17 cellular contexts compared by ENCODE assay signal in the genomic region with DNA sequence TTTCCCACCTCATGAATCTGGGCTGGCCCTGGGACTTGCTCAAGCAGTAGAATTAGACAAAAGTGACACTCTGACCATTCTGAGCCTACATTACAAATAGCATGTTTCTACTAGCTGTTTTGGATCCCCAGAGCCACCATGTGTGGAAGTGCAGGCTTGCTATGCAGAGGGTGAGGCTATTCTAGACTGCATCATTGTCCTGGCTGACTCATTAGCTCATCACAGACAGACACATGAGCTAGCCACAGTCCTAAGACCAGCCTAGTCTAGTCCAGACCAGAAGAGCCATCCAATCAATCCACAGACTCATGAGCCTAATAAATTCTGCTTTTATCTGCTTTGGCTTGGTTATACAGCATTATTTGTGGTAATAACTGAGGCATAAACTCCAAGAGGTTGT.
DNase-seq lines count a peak whose midpoint lies in the region; ATAC-seq and TF ChIP-seq lines count a peak whose summit lies in the region.
"Had no signal": no experiment of that assay in that cellular context is flagged by ENCODE, and none has a peak within 500 bp of the region (broad histone marks: within the 10 kb centered on the region; RNA-seq: fewer than 3 reads in every experiment).

No MANE protein-coding gene starts in this region.

- dilution Hi-C loops in mammary epithelial cell (cut with HindIII; ENCODE audit: low sequenced_read_pairs): no loop called here

- H3K4me2 ChIP-seq in mammary epithelial cell (ENCODE audit: insufficient read depth, low read depth, low read length): no peak overlapping the region

- H2AFZ ChIP-seq in mammary epithelial cell (ENCODE audit: low read depth, low read length): no peak overlapping the region

- in situ Hi-C loops in mammary epithelial cell (cut with MboI; ENCODE audit: low sequenced_read_pairs in 2 of 2): no loop called here

- no peaks in the 10 kb centered on the region for H3K9me3 ChIP-seq in mammary epithelial cell (replicated peaks; ENCODE audit: insufficient read depth, low read length)
- H3K9me3 ChIP-seq: vagina had no signal

- H4K20me1 ChIP-seq in mammary epithelial cell (ENCODE audit: insufficient read depth, low read length): no peaks in the 10 kb centered on the region

- CTCF ChIA-PET in mammary epithelial cell (lab: Charles Lee; ENCODE audit: low non-redundant PET): no interaction called here

- H3K4me3 ChIP-seq in mammary epithelial cell (replicated peaks in 1 of 3; ENCODE audit: insufficient read depth in 1 of 3, low read depth in 2 of 3, low read length in 3 of 3): no peak overlapping the region
- H3K4me3 ChIP-seq: vagina had no signal

- H3K36me3 ChIP-seq in mammary epithelial cell (ENCODE audit: insufficient read depth, low read length): no peaks in the 10 kb centered on the region
- H3K36me3 ChIP-seq: vagina had no signal

- BruUV-seq in mammary epithelial cell (replicated peaks; lab: Mats Ljungman, UMichigan): no TSS peak

- ATAC-seq in HG03045 (IDR thresholded peaks at IDR 0.05; ENCODE audit: unreplicated experiment): no peak
- ATAC-seq in omental fat pad (ENCODE audit: low FRiP score): no peak
- no peak for ATAC-seq in HG02884 (IDR thresholded peaks at IDR 0.05; ENCODE audit: unreplicated experiment)
- ATAC-seq: activated naive CD8-positive, alpha-beta T cell treated with anti-CD3 and anti-CD28 coated beads, Interleukin-2, amount 50 U/mL, for 24 hours; Right ventricle myocardium inferior; stimulated activated naive B cell treated with anti-CD40 and anti-IgM and Interleukin-4, amounts not matched to agents 10 μg/mL and 1 μg/mL and 100 μg/mL, for 72 hours had no signal

- peaks cover 24% of the 10 kb centered on the region for H3K4me1 ChIP-seq in mammary epithelial cell (ENCODE audit: insufficient read depth, low read length)
- H3K4me1 ChIP-seq: vagina had no signal

- H3K27ac ChIP-seq in mammary epithelial cell (ENCODE audit: insufficient read depth, low read depth, low read length): peak overlapping the region; percentile 44
- H3K27ac ChIP-seq: vagina had no signal

- no peak overlapping the region for H3K9ac ChIP-seq in mammary epithelial cell (ENCODE audit: insufficient read depth, low read length)

- no peaks in the 10 kb centered on the region for H3K79me2 ChIP-seq in mammary epithelial cell (ENCODE audit: insufficient read depth, low read length)

- TF ChIP-seq CTCF in mammary epithelial cell (conservative IDR thresholded peaks at IDR 0.05 in 1 of 2, IDR thresholded peaks at IDR 0.05 in 1 of 2; ENCODE audit: extremely low read depth in 1 of 2, insufficient read depth in 1 of 2, low read depth in 1 of 2, low read length in 2 of 2) (no peak), omental fat pad (IDR thresholded peaks at IDR 0.05) (no peak)

- peak; percentile 51 for DNase-seq in AG08395 (ENCODE audit: low spot score)
- DNase-seq in HT1080 (ENCODE audit: low read depth): peak; percentile 79
- DNase-seq in mammary epithelial cell: peak; percentile 90
- peak; percentile 88 for DNase-seq in kidney tubule cell (ENCODE audit: low spot score)
- DNase-seq in omental fat pad (ENCODE audit: low spot score): no peak
- no peak for DNase-seq in NCI-H2107 treated with DMSO at 0.1 percent for 48 hours (lab: John Stamatoyannopoulos, UW; ENCODE audit: unreplicated experiment)
- DNase-seq: activated CD4-positive, alpha-beta T cell treated with anti-CD3 and anti-CD28 coated beads for 48 hours; activated naive CD8-positive, alpha-beta T cell treated with anti-CD3 and anti-CD28 coated beads, Interleukin-2, amount 50 U/mL, for 24 hours; activated T-cell treated with anti-CD3 and anti-CD28 coated beads, Interleukin-2, amount 50 U/mL, for 48 hours; erythroblast; H9; NCI-H1694 treated with DMSO at 0.1 percent for 48 hours; stimulated activated naive B cell treated with anti-CD40 and anti-IgM and Interleukin-4, amounts not matched to agents 10 μg/mL and 1 μg/mL and 100 μg/mL, for 72 hours had no signal

- no peaks in the 10 kb centered on the region for H3K27me3 ChIP-seq in mammary epithelial cell (ENCODE audit: insufficient read depth, low read length)
- H3K27me3 ChIP-seq: vagina had no signal

- intact Hi-C loops in mammary epithelial cell (cut with micrococcal nuclease): no loop called here

Comparison
In these comparisons a context has a peak if more than half of its experiments do, and no peak if none do; other contexts are left out.
1. DNase-seq: peak in AG08395 (single experiment), HT1080 (single experiment), mammary epithelial cell (single experiment) and kidney tubule cell (single experiment); none in omental fat pad (single experiment) and NCI-H2107 treated with DMSO at 0.1 percent for 48 hours (single experiment).